ENCODE assay signal across 8 cellular contexts in the genomic region with DNA sequence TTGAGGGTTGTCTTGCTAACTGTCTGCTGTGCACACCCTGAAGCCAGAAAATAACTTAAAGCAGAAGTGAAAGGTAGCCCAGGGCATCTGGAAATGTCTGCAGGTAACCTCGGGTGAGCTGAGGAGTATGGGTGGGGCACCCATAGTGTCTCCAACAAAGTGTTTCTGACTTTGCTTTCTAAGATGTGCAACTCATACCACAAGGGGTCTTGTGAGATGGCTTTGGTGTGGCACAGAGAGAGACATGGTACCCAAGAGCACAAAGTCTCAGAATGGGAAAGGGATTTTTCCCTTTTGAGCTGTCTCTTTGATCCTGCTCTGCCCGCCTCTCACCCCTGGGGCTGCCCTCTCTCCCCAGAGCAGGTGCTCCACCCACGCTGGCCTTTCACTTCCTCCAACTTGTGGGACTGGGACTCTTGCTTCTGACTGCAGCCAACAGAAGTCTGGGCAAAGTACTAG. TPM values are rescaled to one million over a fixed set of nuclear protein-coding genes. Genes with fewer than 3 reads are reported as not detected.
A peak's percentile ranks its signal among the peaks of the same experiment; 100 is the strongest.
DNase-seq lines count a peak whose midpoint lies in the region; ATAC-seq, FAIRE-seq and TF ChIP-seq lines count a peak whose summit lies in the region.

No MANE protein-coding gene starts in this region.

- peak; percentile 83 for ATAC-seq in HG03108 (IDR thresholded peaks at IDR 0.05; ENCODE audit: unreplicated experiment)
- peak; percentile 97 for ATAC-seq in mucosa of descending colon

- no peak overlapping the region for H3K4me3 ChIP-seq in CD4-positive, alpha-beta memory T cell (ENCODE audit: low read length in 2 of 2)
- no peak overlapping the region for H3K4me3 ChIP-seq in mucosa of descending colon

- H3K9me3 Mint-ChIP-seq in CD4-positive, alpha-beta memory T cell = no peaks in the 10 kb centered on the region
- H3K9me3 Mint-ChIP-seq in activated CD4-positive, alpha-beta T cell treated with anti-CD3 and anti-CD28 coated beads, Interleukin-2, amount 10 ng/mL, durations not matched to agents 24 days and 14 days = no peaks in the 10 kb centered on the region

- peaks cover 18 to 51% (median 31%) of the 10 kb centered on the region in 4 donors for H3K4me1 Mint-ChIP-seq in CD4-positive, alpha-beta memory T cell
- peaks cover 30% of the 10 kb centered on the region for H3K4me1 Mint-ChIP-seq in activated CD4-positive, alpha-beta T cell treated with anti-CD3 and anti-CD28 coated beads, Interleukin-2, amount 10 ng/mL, durations not matched to agents 24 days and 14 days

- H3K9me3 ChIP-seq in CD4-positive, alpha-beta memory T cell (ENCODE audit: control insufficient read depth in 1 of 2, low read length in 2 of 2) = no peaks in the 10 kb centered on the region
- no peaks in the 10 kb centered on the region for H3K9me3 ChIP-seq in mucosa of descending colon

- no peak for TF ChIP-seq CTCF in mucosa of descending colon (IDR thresholded peaks at IDR 0.05)

- no peak for DNase-seq in CD4-positive, alpha-beta memory T cell
- no peak for DNase-seq in GM19239 (ENCODE audit: insufficient read length, low spot score)
- peak; percentile 74 for DNase-seq in activated CD4-positive, alpha-beta T cell treated with anti-CD3 and anti-CD28 coated beads, Interleukin-2, amount 10 ng/mL, durations not matched to agents 24 days and 14 days
- DNase-seq in mucosa of descending colon = peak; percentile 78 to 85 (median 85)
- DNase-seq in SHP77 (lab: John Stamatoyannopoulos, UW) = no peak
- DNase-seq in OCI-M2 (lab: John Stamatoyannopoulos, UW; ENCODE audit: unreplicated experiment) = no peak
- DNase-seq in T1000 (lab: John Stamatoyannopoulos, UW) = no peak

- CTCF ChIA-PET in CD4-positive, alpha-beta memory T cell (lab: Charles Lee; ENCODE audit: partially characterized antibody) = no interaction called here

- H3K36me3 Mint-ChIP-seq in CD4-positive, alpha-beta memory T cell = no peaks in the 10 kb centered on the region
- H3K36me3 Mint-ChIP-seq in activated CD4-positive, alpha-beta T cell treated with anti-CD3 and anti-CD28 coated beads, Interleukin-2, amount 10 ng/mL, durations not matched to agents 24 days and 14 days (ENCODE audit: low read depth) = no peaks in the 10 kb centered on the region

- no peak overlapping the region for H3K27ac ChIP-seq in CD4-positive, alpha-beta memory T cell (ENCODE audit: low read depth, low read length)

- peak; percentile 94 for FAIRE-seq in GM19239 (lab: Jason Lieb, UNC)

- POLR2A ChIA-PET in CD4-positive, alpha-beta memory T cell (lab: Charles Lee; ENCODE audit: partially characterized antibody) = no interaction called here

- H3K27me3 Mint-ChIP-seq in CD4-positive, alpha-beta memory T cell = no peaks in the 10 kb centered on the region
- H3K27me3 Mint-ChIP-seq in activated CD4-positive, alpha-beta T cell treated with anti-CD3 and anti-CD28 coated beads, Interleukin-2, amount 10 ng/mL, durations not matched to agents 24 days and 14 days = no peaks in the 10 kb centered on the region

- peaks cover 25% of the 10 kb centered on the region for H3K4me1 ChIP-seq in CD4-positive, alpha-beta memory T cell (ENCODE audit: insufficient read depth, low read length)
- peaks cover 12% of the 10 kb centered on the region for H3K4me1 ChIP-seq in mucosa of descending colon (ENCODE audit: low read depth)

- no peaks in the 10 kb centered on the region for H3K36me3 ChIP-seq in CD4-positive, alpha-beta memory T cell (ENCODE audit: insufficient read depth, low read length)
- no peaks in the 10 kb centered on the region for H3K36me3 ChIP-seq in mucosa of descending colon (ENCODE audit: low read depth)

- peak overlapping the region in 5 of 7 donors; percentile 33 to 80 (median 41) for H3K27ac Mint-ChIP-seq in CD4-positive, alpha-beta memory T cell
- peak overlapping the region; percentile 3 for H3K27ac Mint-ChIP-seq in activated CD4-positive, alpha-beta T cell treated with anti-CD3 and anti-CD28 coated beads, Interleukin-2, amount 10 ng/mL, durations not matched to agents 24 days and 14 days

- no peaks in the 10 kb centered on the region for H3K27me3 ChIP-seq in CD4-positive, alpha-beta memory T cell (ENCODE audit: insufficient read depth, low read length)

- intact Hi-C loops in CD4-positive, alpha-beta memory T cell (cut with micrococcal nuclease) = no loop called here
- intact Hi-C loops in activated CD4-positive, alpha-beta T cell treated with anti-CD3 and anti-CD28 coated beads, Interleukin-2, amount 10 ng/mL, durations not matched to agents 24 days and 14 days (cut with micrococcal nuclease) = loop anchor here (2.0 kb wide), 1 partner anchor 69 kb away; no protein-coding TSS in a partner anchor
- intact Hi-C loops in mucosa of descending colon (cut with DNase I, micrococcal nuclease) = no loop called here

- peak overlapping the region in 5 of 8 donors; percentile 25 to 59 (median 42) for H3K4me3 Mint-ChIP-seq in CD4-positive, alpha-beta memory T cell
- H3K4me3 Mint-ChIP-seq in activated CD4-positive, alpha-beta T cell treated with anti-CD3 and anti-CD28 coated beads, Interleukin-2, amount 10 ng/mL, durations not matched to agents 24 days and 14 days = peak overlapping the region; percentile 22

RNA-seq across cellular contexts. Expression of gene CHD9, which starts 6.9 kb away (rescaled TPM):
- 10 to 100 TPM; 47.0 to 49.7 TPM for total RNA-seq in CD4-positive, alpha-beta memory T cell
- polyA plus RNA-seq in CD4-positive, alpha-beta memory T cell = 10 to 100 TPM; 22.9 to 31.9 TPM
- total RNA-seq in activated CD4-positive, alpha-beta T cell treated with anti-CD3 and anti-CD28 coated beads, Interleukin-2, amount 10 ng/mL, durations not matched to agents 24 days and 14 days = 19.6 and 20.7 TPM in 2 replicates
- total RNA-seq in mucosa of descending colon = 10 to 100 TPM; 65.4 to 95.9 (median 86.6) TPM

RNA-seq across cellular contexts. Expression of gene CHD9NB, which starts 9.0 kb away (rescaled TPM):
- not detected for total RNA-seq in CD4-positive, alpha-beta memory T cell
- not detected for polyA plus RNA-seq in CD4-positive, alpha-beta memory T cell
- 0.14 and 0.16 TPM in 2 replicates for total RNA-seq in activated CD4-positive, alpha-beta T cell treated with anti-CD3 and anti-CD28 coated beads, Interleukin-2, amount 10 ng/mL, durations not matched to agents 24 days and 14 days
- 1 to 10 TPM; 2.3 to 5.3 (median 5.2) TPM for total RNA-seq in mucosa of descending colon

Comparison
In these comparisons a context has a peak if more than half of its experiments do, and no peak if none do; other contexts are left out.
1. DNase-seq: peak in activated CD4-positive, alpha-beta T cell treated with anti-CD3 and anti-CD28 coated beads, Interleukin-2, amount 10 ng/mL, durations not matched to agents 24 days and 14 days (single experiment) and mucosa of descending colon (3 of 3); none in CD4-positive, alpha-beta memory T cell (0 of 5), GM19239 (single experiment), SHP77 (0 of 2), OCI-M2 (single experiment) and T1000 (single experiment).